ENCODE assay signal across 26 cellular contexts in genomic region chr14:95242870-95243269, GRCh38.
DNase-seq lines count a peak whose midpoint lies in the region; ATAC-seq, FAIRE-seq and TF ChIP-seq lines count a peak whose summit lies in the region.
"Had no signal": no experiment of that assay in that cellular context is flagged by ENCODE, and none has a peak within 500 bp of the region (broad histone marks: within the 10 kb centered on the region; RNA-seq: fewer than 3 reads in every experiment).

No MANE protein-coding gene starts in this region.

- TF ChIP-seq POLR2A in endothelial cell of umbilical vein (IDR thresholded peaks at IDR 0.05; ENCODE audit: low read depth, low read length), result no peak

- no TSS peak for BruUV-seq in endothelial cell of umbilical vein (replicated peaks; lab: Mats Ljungman, UMichigan)

- no peaks in the 10 kb centered on the region for H3K9me3 ChIP-seq in endothelial cell of umbilical vein (replicated peaks; ENCODE audit: control insufficient read depth, insufficient read depth, low read length)
- H3K9me3 ChIP-seq in right cardiac atrium (ENCODE audit: control insufficient read depth, low read length), result no peaks in the 10 kb centered on the region
- H3K9me3 ChIP-seq: A549, BE2C had no signal

- H3K4me3 Mint-ChIP-seq in natural killer cell treated with Interleukin-12 subunit alpha and Interleukin-12 subunit beta and Interleukin-15 and Interleukin-18, amount 100 ng/mL, for 72 hours, result no peak overlapping the region
- H3K4me3 Mint-ChIP-seq in natural killer cell, result no peak overlapping the region
- H3K4me3 Mint-ChIP-seq in endothelial cell (ENCODE audit: unreplicated experiment), result no peak overlapping the region
- H3K4me3 Mint-ChIP-seq: CD14-positive monocyte; CD4-positive, alpha-beta T cell; CD8-positive, alpha-beta memory T cell; GM23338; H9 had no signal

- H3K36me3 ChIP-seq in endothelial cell of umbilical vein (ENCODE audit: control insufficient read depth in 2 of 2, extremely low read depth in 1 of 2, insufficient read depth in 2 of 2, low read length in 2 of 2), result no peaks in the 10 kb centered on the region
- H3K36me3 ChIP-seq: BE2C; BLaER1 treated with 17β-estradiol and CSF1 and Interleukin-3, amounts not matched to agents 10 nM and 100 nM had no signal

- CTCF ChIA-PET in endothelial cell of umbilical vein (lab: Charles Lee), result interaction anchor here (1.0 kb wide), 1 partner anchor 11 kb away, joined by 3 read pairs; no protein-coding TSS in a partner anchor

- intact Hi-C loops in natural killer cell (cut with micrococcal nuclease) (no loop called here), endothelial cell of umbilical vein (cut with micrococcal nuclease) (no loop called here), right cardiac atrium (cut with DNase I) (no loop called here)

- ATAC-seq in natural killer cell treated with Interleukin-12 subunit alpha and Interleukin-12 subunit beta and Interleukin-15 and Interleukin-18, amount 100 ng/mL, for 72 hours, result no peak
- no peak for ATAC-seq in natural killer cell
- ATAC-seq in right cardiac atrium, result no peak
- ATAC-seq in left lobe of liver, result no peak
- ATAC-seq: A549, GM12878, GM23338, HCT116 had no signal

- H3K79me2 ChIP-seq in endothelial cell of umbilical vein (ENCODE audit: control insufficient read depth, insufficient read depth, low read length), result no peaks in the 10 kb centered on the region

- peak; percentile 47 for FAIRE-seq in endothelial cell of umbilical vein (lab: Jason Lieb, UNC)
- FAIRE-seq: A549, D721Med, GM18507 had no signal

- H3K27ac Mint-ChIP-seq in natural killer cell treated with Interleukin-12 subunit alpha and Interleukin-12 subunit beta and Interleukin-15 and Interleukin-18, amount 100 ng/mL, for 72 hours, result no peak overlapping the region
- H3K27ac Mint-ChIP-seq in natural killer cell, result no peak overlapping the region
- H3K27ac Mint-ChIP-seq in endothelial cell (ENCODE audit: unreplicated experiment), result no peak overlapping the region
- H3K27ac Mint-ChIP-seq: CD14-positive monocyte; CD4-positive, alpha-beta T cell; CD8-positive, alpha-beta memory T cell; GM23338 had no signal

- no peaks in the 10 kb centered on the region for H4K20me1 ChIP-seq in endothelial cell of umbilical vein (replicated peaks; ENCODE audit: control insufficient read depth, extremely low read depth, insufficient read depth, low read length)
- H4K20me1 ChIP-seq: BLaER1 treated with 17β-estradiol and CSF1 and Interleukin-3, amounts not matched to agents 10 nM and 100 nM had no signal

- H2AFZ ChIP-seq in endothelial cell of umbilical vein (ENCODE audit: low read depth, low read length), result no peak overlapping the region
- H2AFZ ChIP-seq: GM23338 had no signal

- TF ChIP-seq CTCF in natural killer cell (IDR thresholded peaks at IDR 0.05) (no peak), endothelial cell of umbilical vein (IDR thresholded peaks at IDR 0.05; ENCODE audit: extremely low read depth in 1 of 2, insufficient read depth in 1 of 2, low read depth in 1 of 2, low read length in 2 of 2) (no peak), endothelial cell (IDR thresholded peaks at IDR 0.05; ENCODE audit: unreplicated experiment) (no peak)

- dilution Hi-C loops in endothelial cell of umbilical vein (cut with MboI; ENCODE audit: extremely low pct_ligation_motif_present, low sequenced_read_pairs), result no loop called here

- no peak overlapping the region for H3K27ac ChIP-seq in endothelial cell of umbilical vein (ENCODE audit: insufficient read depth, low read depth, low read length)
- H3K27ac ChIP-seq in right cardiac atrium (ENCODE audit: low read length), result no peak overlapping the region
- H3K27ac ChIP-seq: A549; BLaER1 treated with 17β-estradiol and CSF1 and Interleukin-3, amounts not matched to agents 10 nM and 100 nM had no signal

- peak; percentile 22 for DNase-seq in natural killer cell treated with Interleukin-12 subunit alpha and Interleukin-12 subunit beta and Interleukin-15 and Interleukin-18, amount 100 ng/mL, for 72 hours (ENCODE audit: low spot score)
- DNase-seq in natural killer cell, result no peak
- no peak for DNase-seq in endothelial cell of umbilical vein (ENCODE audit: low read depth, low spot score)
- peak; percentile 58 for DNase-seq in pons (ENCODE audit: low spot score)
- DNase-seq in right cardiac atrium, result no peak
- DNase-seq in endothelial cell (ENCODE audit: low spot score), result no peak
- DNase-seq in left lobe of liver (ENCODE audit: low spot score), result no peak
- DNase-seq: 8988T; ACHN; AML-193; BE2C; CD4-positive, alpha-beta T cell; CD8-positive, alpha-beta memory T cell; DMS 273 treated with DMSO at 0.1 percent for 48 hours; DMS79; EL; GDM1; H9 had no signal

- no peaks in the 10 kb centered on the region for H3K27me3 ChIP-seq in endothelial cell of umbilical vein (ENCODE audit: control insufficient read depth in 2 of 2, insufficient read depth in 2 of 2, low read length in 2 of 2)
- H3K27me3 ChIP-seq in right cardiac atrium (ENCODE audit: control insufficient read depth, insufficient read depth), result no peaks in the 10 kb centered on the region
- H3K27me3 ChIP-seq: BE2C; BLaER1 treated with 17β-estradiol and CSF1 and Interleukin-3, amounts not matched to agents 10 nM and 100 nM had no signal

- H3K4me1 ChIP-seq in endothelial cell of umbilical vein (ENCODE audit: control insufficient read depth, extremely low read depth, insufficient read depth, low read length) (no peaks in the 10 kb centered on the region), right cardiac atrium (ENCODE audit: control insufficient read depth, insufficient read depth, low read length) (no peaks in the 10 kb centered on the region)
- H3K4me1 ChIP-seq: BE2C had no signal

- H3K9me3 Mint-ChIP-seq in natural killer cell treated with Interleukin-12 subunit alpha and Interleukin-12 subunit beta and Interleukin-15 and Interleukin-18, amount 100 ng/mL, for 72 hours, result no peaks in the 10 kb centered on the region
- H3K9me3 Mint-ChIP-seq in natural killer cell (peaks cover 0 to 4% of the 10 kb centered on the region in 2 donors), endothelial cell (ENCODE audit: unreplicated experiment) (no peaks in the 10 kb centered on the region)
- H3K9me3 Mint-ChIP-seq: CD4-positive, alpha-beta T cell had no signal

- peaks cover 16 to 42% of the 10 kb centered on the region in 2 donors for H3K27me3 Mint-ChIP-seq in natural killer cell treated with Interleukin-12 subunit alpha and Interleukin-12 subunit beta and Interleukin-15 and Interleukin-18, amount 100 ng/mL, for 72 hours
- peaks cover 3 to 16% of the 10 kb centered on the region in 2 donors for H3K27me3 Mint-ChIP-seq in natural killer cell (ENCODE audit: low read depth in 2 of 2)
- H3K27me3 Mint-ChIP-seq in endothelial cell (ENCODE audit: unreplicated experiment), result peaks cover 1% of the 10 kb centered on the region
- H3K27me3 Mint-ChIP-seq: CD4-positive, alpha-beta T cell had no signal

- no peaks in the 10 kb centered on the region for H3K9me1 ChIP-seq in endothelial cell of umbilical vein (replicated peaks; ENCODE audit: control insufficient read depth, extremely low read depth, insufficient read depth, low read length)

- no peaks in the 10 kb centered on the region for H3K36me3 Mint-ChIP-seq in natural killer cell treated with Interleukin-12 subunit alpha and Interleukin-12 subunit beta and Interleukin-15 and Interleukin-18, amount 100 ng/mL, for 72 hours
- no peaks in the 10 kb centered on the region for H3K36me3 Mint-ChIP-seq in natural killer cell
- no peaks in the 10 kb centered on the region for H3K36me3 Mint-ChIP-seq in endothelial cell (ENCODE audit: low read depth, unreplicated experiment)
- H3K36me3 Mint-ChIP-seq: CD8-positive, alpha-beta memory T cell had no signal

- H3K4me3 ChIP-seq in endothelial cell of umbilical vein (replicated peaks in 1 of 3; ENCODE audit: insufficient read depth in 1 of 3, low read depth in 1 of 3, low read length in 3 of 3) (no peak overlapping the region), right cardiac atrium (ENCODE audit: low read length) (no peak overlapping the region)
- H3K4me3 ChIP-seq: A549; BLaER1 treated with 17β-estradiol and CSF1 and Interleukin-3, amounts not matched to agents 10 nM and 100 nM; GM12878; GM23338 had no signal

- H3K4me1 Mint-ChIP-seq in natural killer cell treated with Interleukin-12 subunit alpha and Interleukin-12 subunit beta and Interleukin-15 and Interleukin-18, amount 100 ng/mL, for 72 hours (ENCODE audit: low read depth in 2 of 2), result no peaks in the 10 kb centered on the region
- H3K4me1 Mint-ChIP-seq in natural killer cell (no peaks in the 10 kb centered on the region), endothelial cell (ENCODE audit: unreplicated experiment) (peaks cover 7% of the 10 kb centered on the region)
- H3K4me1 Mint-ChIP-seq: CD8-positive, alpha-beta memory T cell had no signal

- 96% methylated on average over 1 of the region's 1 CpG for WGBS in right cardiac atrium

- no peak overlapping the region for H3K4me2 ChIP-seq in endothelial cell of umbilical vein (ENCODE audit: insufficient read depth, low read length)
- H3K4me2 ChIP-seq: A549; BLaER1 treated with 17β-estradiol and CSF1 and Interleukin-3, amounts not matched to agents 10 nM and 100 nM; GM23338 had no signal

- H3K9ac ChIP-seq in endothelial cell of umbilical vein (replicated peaks; ENCODE audit: extremely low read depth, insufficient read depth, low read length), result no peak overlapping the region
- H3K9ac ChIP-seq: BLaER1 treated with 17β-estradiol and CSF1 and Interleukin-3, amounts not matched to agents 10 nM and 100 nM had no signal

- POLR2A ChIA-PET in endothelial cell of umbilical vein (lab: Charles Lee), result no interaction called here

TF ChIP-seq in endothelial cell of umbilical vein, 7 proteins besides CTCF, POLR2A, EP300 and RAD21:
- TF ChIP-seq EZH2 (IDR thresholded peaks at IDR 0.05; ENCODE audit: borderline replicate concordance, low read depth, low read length, severe bottlenecking), result no peak
- TF ChIP-seq MAX (IDR thresholded peaks at IDR 0.05; ENCODE audit: insufficient read depth, insufficient read length), result no peak
- TF ChIP-seq GATA2 (IDR thresholded peaks at IDR 0.05; ENCODE audit: insufficient read depth, insufficient read length, low read depth, low read length), result no peak
- no peak for TF ChIP-seq MYC (IDR thresholded peaks at IDR 0.05; ENCODE audit: low read depth, low read length)
- no peak for TF ChIP-seq JUN (IDR thresholded peaks at IDR 0.05; ENCODE audit: borderline replicate concordance, insufficient read depth, insufficient read length, low read depth)
- TF ChIP-seq POLR2AphosphoS5 (IDR thresholded peaks at IDR 0.05; ENCODE audit: insufficient read depth, low read depth, low read length), result no peak
- no peak for TF ChIP-seq FOS (IDR thresholded peaks at IDR 0.05; ENCODE audit: borderline replicate concordance, insufficient read depth, low read length)

Comparison
In these comparisons a context has a peak if more than half of its experiments do, and no peak if none do; other contexts are left out.
1. DNase-seq: peak in natural killer cell treated with Interleukin-12 subunit alpha and Interleukin-12 subunit beta and Interleukin-15 and Interleukin-18, amount 100 ng/mL, for 72 hours (single experiment) and pons (single experiment); none in natural killer cell (single experiment), endothelial cell of umbilical vein (single experiment), right cardiac atrium (0 of 3), endothelial cell (single experiment) and left lobe of liver (single experiment).